In the genomic region with DNA sequence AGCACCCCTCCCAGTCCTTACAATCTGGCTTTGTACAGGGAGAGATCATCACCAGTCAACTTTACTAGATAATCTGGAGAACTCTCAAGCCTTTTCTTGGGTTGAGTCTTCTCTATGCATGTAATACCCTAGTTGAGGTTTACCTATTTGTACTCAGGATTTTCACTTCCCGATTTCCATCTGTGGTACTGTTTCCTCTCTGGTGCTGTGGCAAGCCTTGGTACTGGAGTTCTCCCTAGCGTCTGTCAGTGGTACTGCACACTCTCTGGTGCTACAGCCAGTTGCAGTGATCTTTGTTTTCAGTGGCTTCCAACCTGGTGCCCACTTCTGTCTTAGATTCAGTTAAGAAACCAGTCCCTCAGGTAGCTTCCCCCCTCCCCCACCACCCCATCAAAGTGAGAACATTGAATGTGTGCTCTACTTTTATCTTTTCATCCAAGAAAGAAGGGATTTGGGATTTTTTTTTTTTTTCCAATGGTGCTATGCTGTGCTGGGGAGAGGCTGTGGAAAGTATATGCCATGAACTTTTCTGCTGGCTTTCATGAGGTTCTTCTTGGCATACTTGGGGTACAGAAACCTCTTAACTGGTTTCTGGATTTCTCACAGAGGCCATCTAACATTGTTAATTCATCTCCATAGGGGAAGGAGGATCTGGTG, we compare ENCODE assay signal across 8 cellular contexts.
DNase-seq lines count a peak whose midpoint lies in the region; ATAC-seq, FAIRE-seq and TF ChIP-seq lines count a peak whose summit lies in the region.

No MANE protein-coding gene starts in this region.

- ATAC-seq in A549 (peak; percentile 97 to 99), GM18499 (IDR thresholded peaks at IDR 0.05; ENCODE audit: insufficient read depth, unreplicated experiment) (peak; percentile 98), HG02852 (IDR thresholded peaks at IDR 0.05; ENCODE audit: unreplicated experiment) (peak; percentile 100)

- no peaks in the 10 kb centered on the region for H3K36me3 Mint-ChIP-seq in activated CD4-positive, alpha-beta memory T cell treated with anti-CD3 and anti-CD28 coated beads, Interleukin-2, amount 10 ng/mL, durations not matched to agents 7 days and 5 days (ENCODE audit: low read depth)
- H3K36me3 Mint-ChIP-seq in endothelial cell (ENCODE audit: low read depth, unreplicated experiment): peaks cover 3% of the 10 kb centered on the region
- peaks cover 30% of the 10 kb centered on the region for H3K36me3 Mint-ChIP-seq in nephron (ENCODE audit: low read depth)

- no peaks in the 10 kb centered on the region for H3K36me3 ChIP-seq in tibial nerve

- CTCF ChIA-PET in A549 (lab: Yijun Ruan, JAX): interaction anchor here (0.6 to 3.3 kb wide), 7 partner anchors 13 to 667 kb away, joined by 3 to 26 read pairs (median 3); no protein-coding TSS in a partner anchor
- CTCF ChIA-PET in activated CD4-positive, alpha-beta memory T cell treated with anti-CD3 and anti-CD28 coated beads, Interleukin-2, amount 10 ng/mL, durations not matched to agents 7 days and 5 days (lab: Charles Lee): interaction anchor here (0.6 to 1.0 kb wide), 4 partner anchors 12 to 245 kb away, joined by 3 to 4 read pairs (median 3); partner anchors contain the start of gene DEGS2

- H3K4me3 ChIP-seq in A549 (no peak overlapping the region), tibial nerve (no peak overlapping the region)

- H3K9me3 Mint-ChIP-seq in activated CD4-positive, alpha-beta memory T cell treated with anti-CD3 and anti-CD28 coated beads, Interleukin-2, amount 10 ng/mL, durations not matched to agents 7 days and 5 days: no peaks in the 10 kb centered on the region
- H3K9me3 Mint-ChIP-seq in endothelial cell (ENCODE audit: unreplicated experiment): no peaks in the 10 kb centered on the region
- H3K9me3 Mint-ChIP-seq in nephron: peaks cover 21% of the 10 kb centered on the region

- no peaks in the 10 kb centered on the region for H3K27me3 ChIP-seq in tibial nerve

- no peak overlapping the region for H3K27ac Mint-ChIP-seq in activated CD4-positive, alpha-beta memory T cell treated with anti-CD3 and anti-CD28 coated beads, Interleukin-2, amount 10 ng/mL, durations not matched to agents 7 days and 5 days
- no peak overlapping the region for H3K27ac Mint-ChIP-seq in endothelial cell (ENCODE audit: unreplicated experiment)
- H3K27ac Mint-ChIP-seq in nephron: no peak overlapping the region

- H3K27ac ChIP-seq in A549 (0 out of 6 replicates have a peak overlapping the region, but pooled peaks of 1 of the 2 experiments have one; percentile 37), tibial nerve (no peak overlapping the region)

- POLR2A ChIA-PET in A549 (lab: Yijun Ruan, JAX): no interaction called here
- POLR2A ChIA-PET in activated CD4-positive, alpha-beta memory T cell treated with anti-CD3 and anti-CD28 coated beads, Interleukin-2, amount 10 ng/mL, durations not matched to agents 7 days and 5 days (lab: Charles Lee): no interaction called here

- peak; percentile 56 for FAIRE-seq in A549 (lab: Jason Lieb, UNC)

- peak; percentile 32 to 63; a peak in 3 of 5 replicates for TF ChIP-seq RAD21 in A549 (conservative IDR thresholded peaks at IDR 0.05 in 1 of 2, IDR thresholded peaks at IDR 0.05 in 1 of 2)

- H3K4me1 ChIP-seq in A549: no peaks in the 10 kb centered on the region
- peaks cover 0 to 7% (median 0%) of the 10 kb centered on the region in 4 donors for H3K4me1 ChIP-seq in tibial nerve

- TF ChIP-seq CTCF in A549 (IDR thresholded peaks at IDR 0.05) (peak; percentile 50), endothelial cell (IDR thresholded peaks at IDR 0.05; ENCODE audit: unreplicated experiment) (peak; percentile 84), nephron (IDR thresholded peaks at IDR 0.05; ENCODE audit: unreplicated experiment in 3 of 3) (peak; percentile 30 to 51 (median 43)), tibial nerve (IDR thresholded peaks at IDR 0.05) (peak; percentile 48 to 79 (median 69))

- H3K4me1 Mint-ChIP-seq in activated CD4-positive, alpha-beta memory T cell treated with anti-CD3 and anti-CD28 coated beads, Interleukin-2, amount 10 ng/mL, durations not matched to agents 7 days and 5 days: peaks cover 7% of the 10 kb centered on the region
- H3K4me1 Mint-ChIP-seq in endothelial cell (ENCODE audit: unreplicated experiment) (peaks cover 3% of the 10 kb centered on the region), nephron (no peaks in the 10 kb centered on the region)

- WGBS in A549 (ENCODE audit: missing lambda C conversion rate): 8% methylated on average over 2 of the region's 2 CpGs
- 23 to 29% methylated on average over 2 of the region's 2 CpGs for whole genome bisulfite sequencing in tibial nerve, 2 donors

- H3K9me3 ChIP-seq in A549: no peaks in the 10 kb centered on the region
- H3K9me3 ChIP-seq in tibial nerve: no peaks in the 10 kb centered on the region

- H3K27me3 Mint-ChIP-seq in activated CD4-positive, alpha-beta memory T cell treated with anti-CD3 and anti-CD28 coated beads, Interleukin-2, amount 10 ng/mL, durations not matched to agents 7 days and 5 days: peaks cover 20% of the 10 kb centered on the region
- H3K27me3 Mint-ChIP-seq in endothelial cell (ENCODE audit: unreplicated experiment): no peaks in the 10 kb centered on the region
- no peaks in the 10 kb centered on the region for H3K27me3 Mint-ChIP-seq in nephron (ENCODE audit: low read depth)

- H3K4me3 Mint-ChIP-seq in activated CD4-positive, alpha-beta memory T cell treated with anti-CD3 and anti-CD28 coated beads, Interleukin-2, amount 10 ng/mL, durations not matched to agents 7 days and 5 days: no peak overlapping the region
- H3K4me3 Mint-ChIP-seq in endothelial cell (ENCODE audit: unreplicated experiment) (no peak overlapping the region), nephron (no peak overlapping the region)

- TF ChIP-seq POLR2A in A549 (IDR thresholded peaks at IDR 0.05; ENCODE audit: low read length) (no peak), tibial nerve (IDR thresholded peaks at IDR 0.05) (no peak)

- DNase-seq in A549 (ENCODE audit: low read depth in 1 of 2, low spot score in 1 of 2) (peak; percentile 75 to 77), NCI-H748 treated with DMSO at 0.1 percent for 48 hours (lab: John Stamatoyannopoulos, UW) (peak; percentile 52), endothelial cell (ENCODE audit: low spot score) (peak; percentile 65), tibial nerve (ENCODE audit: low spot score in 2 of 2) (peak; percentile 38 to 83)
- DNase-seq in activated CD4-positive, alpha-beta memory T cell treated with anti-CD3 and anti-CD28 coated beads, Interleukin-2, amount 10 ng/mL, durations not matched to agents 7 days and 5 days: peak; percentile 68

- peak overlapping the region; percentile 56 for H3K4me2 ChIP-seq in A549

- TF ChIP-seq EP300 in A549 (IDR thresholded peaks at IDR 0.05) (no peak), tibial nerve (IDR thresholded peaks at IDR 0.05) (no peak)

TF ChIP-seq in A549, 52 proteins besides CTCF, POLR2A, EP300 and RAD21:
- TF ChIP-seq EHMT2 (IDR thresholded peaks at IDR 0.05; ENCODE audit: low read depth) (no peak), SREBF2 (IDR thresholded peaks at IDR 0.05) (no peak), SMC3 (IDR thresholded peaks at IDR 0.05) (peak; percentile 16; the same call in 1 of the 3 replicates), RFX5 (IDR thresholded peaks at IDR 0.05) (no peak), HOXB13 (CRISPR knock-in tag; IDR thresholded peaks at IDR 0.05; ENCODE audit: low read depth) (no peak), RARB (CRISPR knock-in tag; IDR thresholded peaks at IDR 0.05) (no peak)
